30 cellular contexts compared by ENCODE assay signal in the genomic region with DNA sequence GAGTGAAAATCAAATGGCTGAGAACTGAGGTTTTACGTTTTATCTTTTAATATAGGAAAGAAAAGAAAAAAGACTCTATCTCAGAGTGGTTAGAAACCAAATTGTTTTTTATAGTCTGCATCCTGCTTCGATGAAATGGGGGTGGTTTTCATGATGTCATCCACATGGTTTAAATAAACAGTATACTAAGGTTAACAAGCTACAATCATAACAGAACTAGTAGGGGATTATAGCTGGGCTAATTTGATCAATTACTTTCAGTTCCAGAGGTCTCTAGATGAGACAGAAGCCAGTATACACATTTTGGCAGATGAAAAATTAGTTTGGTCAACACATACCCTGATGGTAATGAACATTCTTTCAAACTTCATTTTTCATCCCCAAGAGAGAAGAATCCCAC.
A peak's percentile ranks its signal among the peaks of the same experiment; 100 is the strongest.
DNase-seq lines count a peak whose midpoint lies in the region; ATAC-seq and TF ChIP-seq lines count a peak whose summit lies in the region.
"Had no signal": no experiment of that assay in that cellular context is flagged by ENCODE, and none has a peak within 500 bp of the region (broad histone marks: within the 10 kb centered on the region; RNA-seq: fewer than 3 reads in every experiment).

No MANE protein-coding gene starts in this region.

- TF ChIP-seq CTCF in GM13976 (IDR thresholded peaks at IDR 0.05; ENCODE audit: borderline replicate concordance, control extremely low read depth, extremely low read depth, insufficient read depth, missing control alignments), result no peak

- H3K27ac ChIP-seq in effector memory CD4-positive, alpha-beta T cell (ENCODE audit: insufficient read depth, low read length, poor library complexity, severe bottlenecking), result no peak overlapping the region
- H3K27ac ChIP-seq: gastrocnemius medialis, lower lobe of right lung, PC-9, tibial artery, vagina had no signal

- in situ Hi-C loops in GM13976 (cut with MboI; ENCODE audit: low sequenced_read_pairs, unreplicated experiment), result no loop called here

- peak; percentile 24 for DNase-seq in GM13976 (ENCODE audit: low spot score)
- DNase-seq in T1000 (lab: John Stamatoyannopoulos, UW), result no peak
- DNase-seq in effector memory CD4-positive, alpha-beta T cell, result no peak
- no peak for DNase-seq in activated effector memory CD4-positive, alpha-beta T cell treated with Interleukin-2 at 50 U/mL for 16 hours
- DNase-seq: activated gamma-delta T cell treated with Interleukin-2 at 50 U/mL for 16 hours; activated naive CD8-positive, alpha-beta T cell treated with anti-CD3 and anti-CD28 coated beads, Interleukin-2, amount 10 ng/mL, durations not matched to agents 7 days and 5 days; activated T-cell treated with anti-CD3 and anti-CD28 coated beads, Interleukin-2, amount 50 U/mL, for 24 hours; AML-193; aorta; CD8-positive, alpha-beta T cell; gastrocnemius medialis; H7; kidney glomerular epithelial cell; lower lobe of right lung; MM.1S; NCI-H2029; NCI-H524 treated with DMSO at 0.1 percent for 48 hours; occipital lobe; PC-9; stimulated activated CD4-positive, alpha-beta T cell treated with anti-CD3 and anti-CD28 coated beads, Interleukin-4, amount 100 ng/mL, for 4 hours; tibial artery had no signal

- no peak overlapping the region for H3K4me3 ChIP-seq in effector memory CD4-positive, alpha-beta T cell (ENCODE audit: insufficient read depth, low read depth, low read length, poor library complexity, severe bottlenecking)
- H3K4me3 ChIP-seq: gastrocnemius medialis, lower lobe of right lung, PC-9, tibial artery, vagina had no signal

- no peaks in the 10 kb centered on the region for H3K9me3 ChIP-seq in effector memory CD4-positive, alpha-beta T cell (ENCODE audit: control insufficient read depth, low read length)
- H3K9me3 ChIP-seq: gastrocnemius medialis, lower lobe of right lung, tibial artery, vagina had no signal

- no peaks in the 10 kb centered on the region for H3K4me1 ChIP-seq in effector memory CD4-positive, alpha-beta T cell (ENCODE audit: control insufficient read depth, insufficient read depth, low read length, poor library complexity, severe bottlenecking)
- H3K4me1 ChIP-seq: gastrocnemius medialis, lower lobe of right lung, tibial artery, vagina had no signal

- ATAC-seq in GM18907 (IDR thresholded peaks at IDR 0.05; ENCODE audit: unreplicated experiment) (peak; percentile 66), HG02840 (IDR thresholded peaks at IDR 0.05; ENCODE audit: low FRiP score, unreplicated experiment) (peak; percentile 62), HG03520 (IDR thresholded peaks at IDR 0.05; ENCODE audit: unreplicated experiment) (peak; percentile 75), GM21423 (IDR thresholded peaks at IDR 0.05; ENCODE audit: unreplicated experiment) (no peak)
- ATAC-seq: CD8-positive, alpha-beta T cell; gastrocnemius medialis; HepG2; lower lobe of right lung; natural killer cell treated with Interleukin-12 subunit alpha and Interleukin-12 subunit beta and Interleukin-15 and Interleukin-18, amount 100 ng/mL, for 72 hours; Right ventricle myocardium inferior; SK-N-SH treated with all-trans-retinoic acid at 6 μM for 48 hours had no signal

- H3K27me3 ChIP-seq in effector memory CD4-positive, alpha-beta T cell (replicated peaks; ENCODE audit: control insufficient read depth, insufficient read depth, low read length, poor library complexity, severe bottlenecking), result no peaks in the 10 kb centered on the region
- H3K27me3 ChIP-seq: gastrocnemius medialis, tibial artery, vagina had no signal

- no peaks in the 10 kb centered on the region for H3K36me3 ChIP-seq in effector memory CD4-positive, alpha-beta T cell (ENCODE audit: control insufficient read depth, insufficient read depth, low read length)
- H3K36me3 ChIP-seq: gastrocnemius medialis, lower lobe of right lung, tibial artery, vagina had no signal
